11 cellular contexts compared by ENCODE assay signal in genomic region chr9:127751269-127752054, GRCh38. TPM values are rescaled to one million over a fixed set of nuclear protein-coding genes. Genes with fewer than 3 reads are reported as not detected.
DNase-seq lines count a peak whose midpoint lies in the region; ATAC-seq and TF ChIP-seq lines count a peak whose summit lies in the region.
"Had no signal": no experiment of that assay in that cellular context is flagged by ENCODE, and none has a peak within 500 bp of the region (broad histone marks: within the 10 kb centered on the region; RNA-seq: fewer than 3 reads in every experiment).

No MANE protein-coding gene starts in this region.

- H3K9me3 Mint-ChIP-seq in CD4-positive, alpha-beta memory T cell: no peaks in the 10 kb centered on the region

- CTCF ChIA-PET in CD4-positive, alpha-beta memory T cell (lab: Charles Lee; ENCODE audit: partially characterized antibody): no interaction called here

- H3K36me3 Mint-ChIP-seq in CD4-positive, alpha-beta memory T cell: peaks cover 9 to 58% of the 10 kb centered on the region in 2 donors

- peak; percentile 50 for ATAC-seq in lung (ENCODE audit: insufficient read depth, low FRiP score)
- ATAC-seq in HG02938 (IDR thresholded peaks at IDR 0.05; ENCODE audit: unreplicated experiment): no peak
- ATAC-seq in HG03108 (IDR thresholded peaks at IDR 0.05; ENCODE audit: unreplicated experiment): no peak

- no peaks in the 10 kb centered on the region for H3K9me3 ChIP-seq in CD4-positive, alpha-beta memory T cell (ENCODE audit: control insufficient read depth in 1 of 2, low read length in 2 of 2)
- peaks cover 0 to 3% of the 10 kb centered on the region in 2 donors for H3K9me3 ChIP-seq in lung (ENCODE audit: control insufficient read depth in 2 of 2, insufficient read depth in 1 of 2, low read length in 1 of 2)
- H3K9me3 ChIP-seq: heart right ventricle had no signal

- intact Hi-C loops in CD4-positive, alpha-beta memory T cell (cut with micrococcal nuclease): no loop called here

- no peaks in the 10 kb centered on the region for H3K27me3 ChIP-seq in CD4-positive, alpha-beta memory T cell (ENCODE audit: insufficient read depth, low read length)
- H3K27me3 ChIP-seq in lung (ENCODE audit: control insufficient read depth, insufficient read depth): no peaks in the 10 kb centered on the region

- H3K4me3 Mint-ChIP-seq in CD4-positive, alpha-beta memory T cell: no peak overlapping the region

- peaks cover 6 to 19% (median 7%) of the 10 kb centered on the region in 4 donors for H3K4me1 Mint-ChIP-seq in CD4-positive, alpha-beta memory T cell

- no peak for TF ChIP-seq CTCF in lung (IDR thresholded peaks at IDR 0.05; ENCODE audit: control extremely low read depth, extremely low read depth)

- DNase-seq in CD4-positive, alpha-beta memory T cell: no peak
- DNase-seq in HuH-7.5 (ENCODE audit: low spot score) (peak; percentile 72), ecto neural progenitor cell (ENCODE audit: low spot score) (peak; percentile 75), lung (ENCODE audit: low spot score) (no peak), NCI-H2196 (lab: John Stamatoyannopoulos, UW; ENCODE audit: unreplicated experiment) (no peak), cerebellar nuclear complex (lab: John Stamatoyannopoulos, UW) (no peak)
- DNase-seq: heart right ventricle; NCI-H1092 treated with DMSO at 0.1 percent for 48 hours; stimulated activated naive CD4-positive, alpha-beta T cell treated with Interleukin-2 at 50 U/mL for 16 hours had no signal

- H3K27ac Mint-ChIP-seq in CD4-positive, alpha-beta memory T cell: peak overlapping the region in 5 of 7 donors; percentile 48 to 87 (median 62)

- H3K36me3 ChIP-seq in CD4-positive, alpha-beta memory T cell (ENCODE audit: insufficient read depth, low read length): peaks cover 60% of the 10 kb centered on the region
- peaks cover 0 to 35% of the 10 kb centered on the region in 2 donors for H3K36me3 ChIP-seq in lung (ENCODE audit: control insufficient read depth in 2 of 2, insufficient read depth in 2 of 2, low read length in 2 of 2)

- no peaks in the 10 kb centered on the region for H3K27me3 Mint-ChIP-seq in CD4-positive, alpha-beta memory T cell

- 53 to 83% methylated on average over 10 of the region's 10 CpGs for WGBS in lung, 2 donors

- H3K4me3 ChIP-seq in CD4-positive, alpha-beta memory T cell (ENCODE audit: low read length in 2 of 2): no peak overlapping the region
- no peak overlapping the region for H3K4me3 ChIP-seq in lung
- H3K4me3 ChIP-seq: heart right ventricle had no signal

- H3K27ac ChIP-seq in CD4-positive, alpha-beta memory T cell (ENCODE audit: low read depth, low read length): no peak overlapping the region
- H3K27ac ChIP-seq in lung (ENCODE audit: low read depth in 1 of 2, low read length in 1 of 2): no peak overlapping the region

- H3K4me1 ChIP-seq in CD4-positive, alpha-beta memory T cell (ENCODE audit: insufficient read depth, low read length): no peaks in the 10 kb centered on the region
- peaks cover 2 to 8% of the 10 kb centered on the region in 2 donors for H3K4me1 ChIP-seq in lung (ENCODE audit: control insufficient read depth in 2 of 2, insufficient read depth in 2 of 2, low read length in 2 of 2)

- POLR2A ChIA-PET in CD4-positive, alpha-beta memory T cell (lab: Charles Lee; ENCODE audit: partially characterized antibody): no interaction called here

RNA-seq across cellular contexts. Expression of gene TOR2A, which starts 16.4 kb away (rescaled TPM):
- 10 to 100 TPM; 14.3 to 18.4 TPM for total RNA-seq in CD4-positive, alpha-beta memory T cell
- 10 to 100 TPM; 23.2 to 27.1 TPM for polyA plus RNA-seq in CD4-positive, alpha-beta memory T cell
- 10 to 100 TPM in 1 of 2 donors, 1 to 10 TPM in 1; 8.8 to 19.8 TPM for total RNA-seq in lung
- 10 to 100 TPM; 14.0 to 30.8 TPM for polyA plus RNA-seq in lung

RNA-seq across cellular contexts. Expression of gene SH2D3C, which starts 27.0 kb away (rescaled TPM):
- 10 to 100 TPM; 43.4 to 48.6 TPM for total RNA-seq in CD4-positive, alpha-beta memory T cell
- 10 to 100 TPM in 1 of 2 donors, 1 to 10 TPM in 1; 8.7 to 51.5 TPM for polyA plus RNA-seq in CD4-positive, alpha-beta memory T cell
- 10 to 100 TPM; 34.5 to 51.5 TPM for total RNA-seq in lung
- 10 to 100 TPM; 41.0 to 43.0 TPM for polyA plus RNA-seq in lung

RNA-seq across cellular contexts. Expression of gene CDK9, which starts 34.4 kb away (rescaled TPM):
- total RNA-seq in CD4-positive, alpha-beta memory T cell: 100 to 1,000 TPM; 127 to 138 TPM
- polyA plus RNA-seq in CD4-positive, alpha-beta memory T cell: 10 to 100 TPM; 35.4 to 63.6 TPM
- total RNA-seq in lung: 10 to 100 TPM; 54.9 to 97.9 TPM
- 10 to 100 TPM; 53.9 to 55.9 TPM for polyA plus RNA-seq in lung

RNA-seq across cellular contexts. Expression of gene TTC16, which starts 35.6 kb away (rescaled TPM):
- 1 to 10 TPM; 2.5 to 2.6 TPM for total RNA-seq in CD4-positive, alpha-beta memory T cell
- 1 to 10 TPM in 1 of 2 donors, under 1 TPM in 1; 0.09 to 1.8 TPM for polyA plus RNA-seq in CD4-positive, alpha-beta memory T cell
- 1 to 10 TPM; 4.0 to 5.6 TPM for total RNA-seq in lung
- polyA plus RNA-seq in lung: 1 to 10 TPM; 1.5 TPM

RNA-seq across cellular contexts. Expression of gene PTRH1, which starts 36.0 kb away (rescaled TPM):
- 1 to 10 TPM; 7.3 to 8.4 TPM for total RNA-seq in CD4-positive, alpha-beta memory T cell
- 10 to 100 TPM; 25.6 to 31.1 TPM for polyA plus RNA-seq in CD4-positive, alpha-beta memory T cell
- 10 to 100 TPM in 1 of 2 donors, 1 to 10 TPM in 1; 8.6 to 28.2 TPM for total RNA-seq in lung
- 10 to 100 TPM; 21.2 to 41.7 TPM for polyA plus RNA-seq in lung

Comparison
In these comparisons a context has a peak if more than half of its experiments do, and no peak if none do; other contexts are left out.
1. DNase-seq: peak in HuH-7.5 (single experiment) and ecto neural progenitor cell (single experiment); none in CD4-positive, alpha-beta memory T cell (0 of 5), lung (single experiment), NCI-H2196 (single experiment) and cerebellar nuclear complex (0 of 2).